17 cellular contexts compared by ENCODE assay signal in the genomic region with DNA sequence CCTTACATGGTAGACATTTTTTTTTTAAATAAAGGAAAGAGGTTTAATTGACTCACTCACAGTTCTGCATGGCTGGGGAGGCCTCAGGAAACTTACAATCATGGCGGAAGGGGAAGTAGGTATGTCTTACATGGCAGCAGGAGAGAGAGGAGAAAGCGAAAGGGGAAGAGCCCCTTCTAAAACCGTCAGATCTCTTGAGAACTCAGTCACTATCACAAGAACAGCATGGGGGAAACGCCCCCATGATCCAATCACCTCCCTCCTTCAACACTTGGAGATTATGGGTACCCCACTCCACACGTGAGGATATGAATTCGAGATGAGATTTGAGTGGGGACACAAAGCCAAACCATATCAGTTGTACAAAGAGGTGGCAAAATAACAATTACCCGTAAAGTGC.
"Had no signal": no experiment of that assay in that cellular context is flagged by ENCODE, and none has a peak within 500 bp of the region (broad histone marks: within the 10 kb centered on the region; RNA-seq: fewer than 3 reads in every experiment).

No MANE protein-coding gene starts in this region.

- H3K36me3 Mint-ChIP-seq: activated CD8-positive, alpha-beta memory T cell treated with anti-CD3 and anti-CD28 coated beads, Interleukin-2, amount 10 ng/mL, durations not matched to agents 7 days and 5 days; activated naive CD4-positive, alpha-beta T cell treated with anti-CD3 and anti-CD28 coated beads, Interleukin-2, amount 50 U/mL, for 72 hours; brain had no signal

- ATAC-seq: activated CD4-positive, CD25-positive, alpha-beta regulatory T cell treated with anti-CD3 and anti-CD28 coated beads, Interleukin-2, amount 50 U/mL, for 24 hours; activated CD8-positive, alpha-beta memory T cell treated with anti-CD3 and anti-CD28 coated beads, Interleukin-2, amount 10 ng/mL, durations not matched to agents 7 days and 5 days; activated naive CD4-positive, alpha-beta T cell treated with anti-CD3 and anti-CD28 coated beads, Interleukin-2, amount 50 U/mL, for 72 hours; activated T-cell treated with anti-CD3 and anti-CD28 coated beads, Interleukin-2, amount 50 U/mL, for 4 hours; gastroesophageal sphincter; pancreas had no signal

- H3K27me3 Mint-ChIP-seq: activated CD8-positive, alpha-beta memory T cell treated with anti-CD3 and anti-CD28 coated beads, Interleukin-2, amount 10 ng/mL, durations not matched to agents 7 days and 5 days had no signal

- H3K9me3 Mint-ChIP-seq: activated T-cell treated with anti-CD3 and anti-CD28 coated beads, Interleukin-2, amount 50 U/mL, for 4 hours; brain; neural progenitor cell had no signal

- DNase-seq: activated CD4-positive, alpha-beta T cell treated with anti-CD3 and anti-CD28 coated beads, Interleukin-2, amount 50 U/mL, for 48 hours; activated CD8-positive, alpha-beta memory T cell treated with anti-CD3 and anti-CD28 coated beads, Interleukin-2, amount 10 ng/mL, durations not matched to agents 7 days and 5 days; activated effector memory CD4-positive, alpha-beta T cell treated with anti-CD3 and anti-CD28 coated beads, Interleukin-2, amount 50 U/mL, for 16 hours; activated T-cell treated with anti-CD3 and anti-CD28 coated beads, Interleukin-2, amount 50 U/mL, for 4 hours; amygdala; left ventricle myocardium inferior; mesenchymal stem cell; pancreas; stimulated activated CD4-positive, alpha-beta T cell treated with anti-CD3 and anti-CD28 coated beads, Interleukin-4, amount 100 ng/mL, for 4 hours; stomach had no signal

- H3K4me1 Mint-ChIP-seq: activated CD8-positive, alpha-beta memory T cell treated with anti-CD3 and anti-CD28 coated beads, Interleukin-2, amount 10 ng/mL, durations not matched to agents 7 days and 5 days; brain had no signal

- H3K4me3 Mint-ChIP-seq: activated CD8-positive, alpha-beta memory T cell treated with anti-CD3 and anti-CD28 coated beads, Interleukin-2, amount 10 ng/mL, durations not matched to agents 7 days and 5 days; activated T-cell treated with anti-CD3 and anti-CD28 coated beads, Interleukin-2, amount 50 U/mL, for 4 hours; brain; neural progenitor cell had no signal

- H3K27ac Mint-ChIP-seq: activated CD8-positive, alpha-beta memory T cell treated with anti-CD3 and anti-CD28 coated beads, Interleukin-2, amount 10 ng/mL, durations not matched to agents 7 days and 5 days; activated naive CD4-positive, alpha-beta T cell treated with anti-CD3 and anti-CD28 coated beads, Interleukin-2, amount 50 U/mL, for 72 hours; brain; neural progenitor cell had no signal

- FAIRE-seq: keratinocyte, pancreas, urothelium cell line had no signal
